16 cellular contexts compared by ENCODE assay signal in genomic region chr13:114268344-114269280, GRCh38. TPM values are rescaled to one million over a fixed set of nuclear protein-coding genes. Genes with fewer than 3 reads are reported as not detected.
A peak's percentile ranks its signal among the peaks of the same experiment; 100 is the strongest.
DNase-seq lines count a peak whose midpoint lies in the region; ATAC-seq and TF ChIP-seq lines count a peak whose summit lies in the region.
"Had no signal": no experiment of that assay in that cellular context is flagged by ENCODE, and none has a peak within 500 bp of the region (broad histone marks: within the 10 kb centered on the region; RNA-seq: fewer than 3 reads in every experiment).

No MANE protein-coding gene starts in this region.

- no peak overlapping the region for H3K4me3 ChIP-seq in Jurkat, Clone E6-1 (ENCODE audit: low read length)
- H3K4me3 ChIP-seq in heart right ventricle (peak overlapping the region in 1 of 10 donors; percentile 1), gastroesophageal sphincter (no peak overlapping the region)
- H3K4me3 ChIP-seq: thoracic aorta had no signal

- TF ChIP-seq CTCF in CD4-positive, alpha-beta T cell (IDR thresholded peaks at IDR 0.05): no peak
- TF ChIP-seq CTCF in heart right ventricle (IDR thresholded peaks at IDR 0.05): no peak
- no peak for TF ChIP-seq CTCF in gastroesophageal sphincter (IDR thresholded peaks at IDR 0.05)

- DNase-seq in CD4-positive, alpha-beta T cell: no peak
- DNase-seq in Jurkat, Clone E6-1 (ENCODE audit: low read depth, low spot score): peak; percentile 41
- DNase-seq in activated CD8-positive, alpha-beta T cell treated with anti-CD3 and anti-CD28 coated beads, Interleukin-2, amount 10 ng/mL, durations not matched to agents 7 days and 5 days: peak; percentile 46
- peak; percentile 84 for DNase-seq in myocyte (ENCODE audit: low read depth)
- DNase-seq in activated CD4-positive, CD25-positive, alpha-beta regulatory T cell (lab: John Stamatoyannopoulos, UW): no peak
- DNase-seq in heart right ventricle: no peak
- no peak for DNase-seq in KBM-7
- DNase-seq: activated CD4-positive, alpha-beta T cell treated with anti-CD3 and anti-CD28 coated beads, Interleukin-2, amount 50 U/mL, for 4 hours; DND-41; NCI-H2029 treated with DMSO at 0.1 percent for 48 hours; NCI-H774; posterior cingulate gyrus; T1000 had no signal

- 97 to 98% methylated on average over 6 of the region's 6 CpGs for WGBS in heart right ventricle, 2 donors
- 96 to 100% methylated on average over 3 to 6 of the region's 6 CpGs for WGBS in gastroesophageal sphincter (ENCODE audit: low coverage in 1 of 2), 2 donors

- no peaks in the 10 kb centered on the region for H3K4me1 ChIP-seq in heart right ventricle
- H3K4me1 ChIP-seq in gastroesophageal sphincter: no peaks in the 10 kb centered on the region

- peaks cover 16% of the 10 kb centered on the region for H3K4me1 Mint-ChIP-seq in CD4-positive, alpha-beta T cell (ENCODE audit: low read depth)
- H3K4me1 Mint-ChIP-seq in activated CD8-positive, alpha-beta T cell treated with anti-CD3 and anti-CD28 coated beads, Interleukin-2, amount 10 ng/mL, durations not matched to agents 7 days and 5 days (ENCODE audit: low read depth): peaks cover 40% of the 10 kb centered on the region

- in situ Hi-C loops in KBM-7 (cut with MboI; ENCODE audit: low pct_unique_long_range_greater_than_20kb, low sequenced_read_pairs): no loop called here

- peak overlapping the region; percentile 49 for H3K27ac Mint-ChIP-seq in CD4-positive, alpha-beta T cell
- peak overlapping the region; percentile 84 for H3K27ac Mint-ChIP-seq in activated CD8-positive, alpha-beta T cell treated with anti-CD3 and anti-CD28 coated beads, Interleukin-2, amount 10 ng/mL, durations not matched to agents 7 days and 5 days

- peaks cover 92% of the 10 kb centered on the region for H3K36me3 Mint-ChIP-seq in CD4-positive, alpha-beta T cell (ENCODE audit: low read depth)
- peaks cover 72% of the 10 kb centered on the region for H3K36me3 Mint-ChIP-seq in activated CD8-positive, alpha-beta T cell treated with anti-CD3 and anti-CD28 coated beads, Interleukin-2, amount 10 ng/mL, durations not matched to agents 7 days and 5 days (ENCODE audit: low read depth)

- H3K27me3 ChIP-seq in CD4-positive, alpha-beta T cell (ENCODE audit: control insufficient read depth, insufficient read depth, low read length): no peaks in the 10 kb centered on the region
- no peaks in the 10 kb centered on the region for H3K27me3 ChIP-seq in heart right ventricle
- H3K27me3 ChIP-seq in gastroesophageal sphincter: no peaks in the 10 kb centered on the region

- no peak for TF ChIP-seq POLR2A in gastroesophageal sphincter (IDR thresholded peaks at IDR 0.05)

- H3K36me3 ChIP-seq in heart right ventricle (peaks cover 0 to 99% (median 68%) of the 10 kb centered on the region in 9 donors), gastroesophageal sphincter (peaks cover 3 to 100% of the 10 kb centered on the region in 2 donors)

- no peak overlapping the region for H3K27ac ChIP-seq in CD4-positive, alpha-beta T cell (ENCODE audit: low read depth, low read length)
- peak overlapping the region in 1 of 10 donors; percentile 20 for H3K27ac ChIP-seq in heart right ventricle
- no peak overlapping the region for H3K27ac ChIP-seq in gastroesophageal sphincter
- H3K27ac ChIP-seq: thoracic aorta had no signal

- peak overlapping the region; percentile 30 for H3K4me3 Mint-ChIP-seq in CD4-positive, alpha-beta T cell
- peak overlapping the region; percentile 10 for H3K4me3 Mint-ChIP-seq in activated CD8-positive, alpha-beta T cell treated with anti-CD3 and anti-CD28 coated beads, Interleukin-2, amount 10 ng/mL, durations not matched to agents 7 days and 5 days

- no peaks in the 10 kb centered on the region for H3K9me3 Mint-ChIP-seq in CD4-positive, alpha-beta T cell
- peaks cover 4% of the 10 kb centered on the region for H3K9me3 Mint-ChIP-seq in activated CD8-positive, alpha-beta T cell treated with anti-CD3 and anti-CD28 coated beads, Interleukin-2, amount 10 ng/mL, durations not matched to agents 7 days and 5 days (ENCODE audit: insufficient read depth)

- POLR2A ChIA-PET in CD4-positive, alpha-beta T cell (lab: Charles Lee): interaction anchor here (1.4 kb wide), 1 partner anchor 11 kb away, joined by 5 read pairs; no protein-coding TSS in a partner anchor
- POLR2A ChIA-PET in activated CD8-positive, alpha-beta T cell treated with anti-CD3 and anti-CD28 coated beads, Interleukin-2, amount 10 ng/mL, durations not matched to agents 7 days and 5 days (lab: Charles Lee): interaction anchor here (2.1 kb wide), 1 partner anchor 11 kb away, joined by 6 read pairs; no protein-coding TSS in a partner anchor

- H3K27me3 Mint-ChIP-seq in CD4-positive, alpha-beta T cell: no peaks in the 10 kb centered on the region
- no peaks in the 10 kb centered on the region for H3K27me3 Mint-ChIP-seq in activated CD8-positive, alpha-beta T cell treated with anti-CD3 and anti-CD28 coated beads, Interleukin-2, amount 10 ng/mL, durations not matched to agents 7 days and 5 days (ENCODE audit: low read depth)

- CTCF ChIA-PET in CD4-positive, alpha-beta T cell (lab: Charles Lee): no interaction called here
- CTCF ChIA-PET in activated CD8-positive, alpha-beta T cell treated with anti-CD3 and anti-CD28 coated beads, Interleukin-2, amount 10 ng/mL, durations not matched to agents 7 days and 5 days (lab: Charles Lee): interaction anchor here (0.6 to 1.2 kb wide), 4 partner anchors 9 to 57 kb away, joined by 3 read pairs; no protein-coding TSS in a partner anchor

- TF ChIP-seq EP300 in gastroesophageal sphincter (IDR thresholded peaks at IDR 0.05): no peak

- peak; percentile 32 for ATAC-seq in CD4-positive, alpha-beta T cell (ENCODE audit: poor library complexity)
- peak; percentile 51 for ATAC-seq in activated CD8-positive, alpha-beta T cell treated with anti-CD3 and anti-CD28 coated beads, Interleukin-2, amount 10 ng/mL, durations not matched to agents 7 days and 5 days
- ATAC-seq in heart right ventricle (no peak), gastroesophageal sphincter (no peak)
- ATAC-seq: Right ventricle myocardium inferior had no signal

- no peaks in the 10 kb centered on the region for H3K9me3 ChIP-seq in CD4-positive, alpha-beta T cell (ENCODE audit: control insufficient read depth, low read length)
- H3K9me3 ChIP-seq in heart right ventricle (no peaks in the 10 kb centered on the region), gastroesophageal sphincter (no peaks in the 10 kb centered on the region)
- H3K9me3 ChIP-seq: thoracic aorta had no signal

- intact Hi-C loops in CD4-positive, alpha-beta T cell (cut with DNase I, micrococcal nuclease): no loop called here
- intact Hi-C loops in heart right ventricle (cut with DNase I): no loop called here

RNA-seq across cellular contexts. Expression of gene UPF3A, which starts 12.8 kb away (rescaled TPM):
- 10 to 100 TPM; 31.8 TPM for total RNA-seq in CD4-positive, alpha-beta T cell
- polyA plus RNA-seq in Jurkat, Clone E6-1 (2012; ENCODE audit: insufficient read depth, insufficient read length): 50.3 TPM
- total RNA-seq in activated CD8-positive, alpha-beta T cell treated with anti-CD3 and anti-CD28 coated beads, Interleukin-2, amount 10 ng/mL, durations not matched to agents 7 days and 5 days: 10 to 100 TPM; 53.3 to 58.8 TPM
- total RNA-seq in myocyte: 49.2 and 56.0 TPM in 2 replicates
- polyA plus RNA-seq in myocyte (2012): 43.9 TPM
- total RNA-seq in heart right ventricle: 10 to 100 TPM; 16.6 to 29.2 (median 19.4) TPM
- polyA plus RNA-seq in heart right ventricle: 100 to 1,000 TPM in 1 of 2 donors, 10 to 100 TPM in 1; 26.8 to 105 TPM
- 10 to 100 TPM; 31.0 to 40.0 (median 37.9) TPM for total RNA-seq in gastroesophageal sphincter

RNA-seq across cellular contexts. Expression of gene CDC16, which starts 33.9 kb away (rescaled TPM):
- 10 to 100 TPM; 68.4 to 69.4 TPM for total RNA-seq in CD4-positive, alpha-beta T cell
- polyA plus RNA-seq in Jurkat, Clone E6-1 (2012; ENCODE audit: insufficient read depth, insufficient read length): 71.4 TPM
- 10 to 100 TPM; 71.4 to 74.7 TPM for total RNA-seq in activated CD8-positive, alpha-beta T cell treated with anti-CD3 and anti-CD28 coated beads, Interleukin-2, amount 10 ng/mL, durations not matched to agents 7 days and 5 days
- total RNA-seq in myocyte (30.4 and 35.4 TPM in 2 replicates), heart right ventricle (10 to 100 TPM; 27.8 to 37.6 (median 30.4) TPM), gastroesophageal sphincter (10 to 100 TPM; 40.1 to 53.1 (median 47.4) TPM)
- 52.0 TPM for polyA plus RNA-seq in myocyte (2012)
- polyA plus RNA-seq in heart right ventricle: 10 to 100 TPM; 29.4 to 76.6 TPM

RNA-seq across cellular contexts. Expression of gene CHAMP1, which starts 45.7 kb away (rescaled TPM):
- 10 to 100 TPM; 11.0 to 12.2 TPM for total RNA-seq in CD4-positive, alpha-beta T cell
- polyA plus RNA-seq in Jurkat, Clone E6-1 (2012; ENCODE audit: insufficient read depth, insufficient read length): 15.0 TPM
- total RNA-seq in activated CD8-positive, alpha-beta T cell treated with anti-CD3 and anti-CD28 coated beads, Interleukin-2, amount 10 ng/mL, durations not matched to agents 7 days and 5 days: 10 to 100 TPM; 31.6 to 33.3 TPM
- total RNA-seq in myocyte: 12.5 and 16.5 TPM in 2 replicates
- 13.5 TPM for polyA plus RNA-seq in myocyte (2012)
- 10 to 100 TPM in 6 of 10 donors, 1 to 10 TPM in 4; 8.6 to 17.4 (median 11.4) TPM for total RNA-seq in heart right ventricle
- polyA plus RNA-seq in heart right ventricle: 1 to 10 TPM; 3.0 to 4.2 TPM
- 10 to 100 TPM in 2 of 4 donors, 1 to 10 TPM in 2; 7.5 to 15.3 (median 10.9) TPM for total RNA-seq in gastroesophageal sphincter

Comparison
In these comparisons a context has a peak if more than half of its experiments do, and no peak if none do; other contexts are left out.
1. ATAC-seq: peak in CD4-positive, alpha-beta T cell (single experiment) and activated CD8-positive, alpha-beta T cell treated with anti-CD3 and anti-CD28 coated beads, Interleukin-2, amount 10 ng/mL, durations not matched to agents 7 days and 5 days (single experiment); none in heart right ventricle (0 of 8) and gastroesophageal sphincter (single experiment).
2. DNase-seq: peak in Jurkat, Clone E6-1 (single experiment), activated CD8-positive, alpha-beta T cell treated with anti-CD3 and anti-CD28 coated beads, Interleukin-2, amount 10 ng/mL, durations not matched to agents 7 days and 5 days (single experiment) and myocyte (single experiment); none in CD4-positive, alpha-beta T cell (0 of 10), activated CD4-positive, CD25-positive, alpha-beta regulatory T cell (0 of 4), heart right ventricle (0 of 2) and KBM-7 (single experiment).